ENCODE assay signal across 1 cellular context in the genomic region with DNA sequence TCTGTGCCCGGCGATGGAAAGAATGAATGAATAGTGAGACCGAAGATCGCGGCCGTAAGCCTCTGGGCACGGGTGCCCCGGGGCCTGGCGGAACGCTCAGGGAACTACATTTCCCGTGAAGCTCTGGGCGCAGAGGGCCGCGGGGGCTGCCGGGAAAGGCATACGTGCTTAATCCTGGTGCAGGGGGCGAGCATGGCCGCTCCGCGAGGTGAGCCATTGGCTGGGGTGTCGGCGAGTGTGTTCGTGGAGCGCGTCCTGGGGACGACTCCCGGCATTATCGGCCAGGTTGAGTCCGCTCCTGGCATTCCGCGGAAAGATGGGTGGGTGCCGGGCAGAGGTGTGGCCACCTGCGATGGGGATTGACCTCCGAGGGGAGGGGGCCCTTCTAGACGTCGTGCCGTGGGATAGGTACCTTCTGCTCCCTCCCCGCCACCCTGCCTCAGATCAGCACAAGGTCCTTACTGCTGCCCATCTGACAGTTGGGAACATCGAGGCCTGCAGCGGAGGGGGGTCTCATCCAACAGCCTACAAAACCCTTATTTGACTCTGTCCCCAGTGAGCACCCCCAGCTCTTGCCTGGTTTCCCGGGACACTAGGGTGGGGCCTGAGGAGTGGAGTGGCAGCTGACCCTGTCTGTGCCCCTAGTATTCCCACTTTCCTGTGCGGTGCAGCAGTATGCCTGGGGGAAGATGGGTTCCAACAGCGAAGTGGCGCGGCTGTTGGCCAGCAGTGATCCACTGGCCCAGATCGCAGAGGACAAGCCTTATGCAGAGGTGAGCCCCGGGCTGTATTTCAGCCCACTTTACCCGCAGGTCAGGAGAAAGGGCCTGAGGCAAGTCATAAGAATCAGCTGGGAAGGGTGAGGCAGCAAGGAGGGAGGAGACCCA.
TF ChIP-seq lines count a peak whose summit lies in the region.

TSS of gene MPI (plus strand) at position 161 of the 887 bp plus-strand sequence. CDS start at position 193, 32 bp downstream.

TF ChIP-seq in GM12878, 131 proteins besides CTCF, POLR2A, EP300 and RAD21 (continued from another document and continues in another):
- TF ChIP-seq, protein P1, sequence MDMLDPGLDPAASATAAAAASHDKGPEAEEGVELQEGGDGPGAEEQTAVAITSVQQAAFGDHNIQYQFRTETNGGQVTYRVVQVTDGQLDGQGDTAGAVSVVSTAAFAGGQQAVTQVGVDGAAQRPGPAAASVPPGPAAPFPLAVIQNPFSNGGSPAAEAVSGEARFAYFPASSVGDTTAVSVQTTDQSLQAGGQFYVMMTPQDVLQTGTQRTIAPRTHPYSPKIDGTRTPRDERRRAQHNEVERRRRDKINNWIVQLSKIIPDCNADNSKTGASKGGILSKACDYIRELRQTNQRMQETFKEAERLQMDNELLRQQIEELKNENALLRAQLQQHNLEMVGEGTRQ (IDR thresholded peaks at IDR 0.05; ENCODE audit: borderline replicate concordance, low read depth, low read length): no peak
- TF ChIP-seq ATF7 (IDR thresholded peaks at IDR 0.05; ENCODE audit: low read depth): peak; percentile 39; the same call in 1 of the 2 replicates
- no peak for TF ChIP-seq TCF7 (IDR thresholded peaks at IDR 0.05; ENCODE audit: borderline replicate concordance)
- TF ChIP-seq SIX5 (IDR thresholded peaks at IDR 0.05; ENCODE audit: low read depth, low read length, severe bottlenecking): peak; percentile 96
- peak; percentile 71 for TF ChIP-seq CBFB (IDR thresholded peaks at IDR 0.05; ENCODE audit: low read depth)
- no peak for TF ChIP-seq NFYA (IDR thresholded peaks at IDR 0.05; ENCODE audit: borderline replicate concordance, low read depth, low read length)
- TF ChIP-seq ZNF207 (IDR thresholded peaks at IDR 0.05; ENCODE audit: borderline replicate concordance): peak; percentile 20; the same call in 1 of the 2 replicates
- TF ChIP-seq, protein P2, sequence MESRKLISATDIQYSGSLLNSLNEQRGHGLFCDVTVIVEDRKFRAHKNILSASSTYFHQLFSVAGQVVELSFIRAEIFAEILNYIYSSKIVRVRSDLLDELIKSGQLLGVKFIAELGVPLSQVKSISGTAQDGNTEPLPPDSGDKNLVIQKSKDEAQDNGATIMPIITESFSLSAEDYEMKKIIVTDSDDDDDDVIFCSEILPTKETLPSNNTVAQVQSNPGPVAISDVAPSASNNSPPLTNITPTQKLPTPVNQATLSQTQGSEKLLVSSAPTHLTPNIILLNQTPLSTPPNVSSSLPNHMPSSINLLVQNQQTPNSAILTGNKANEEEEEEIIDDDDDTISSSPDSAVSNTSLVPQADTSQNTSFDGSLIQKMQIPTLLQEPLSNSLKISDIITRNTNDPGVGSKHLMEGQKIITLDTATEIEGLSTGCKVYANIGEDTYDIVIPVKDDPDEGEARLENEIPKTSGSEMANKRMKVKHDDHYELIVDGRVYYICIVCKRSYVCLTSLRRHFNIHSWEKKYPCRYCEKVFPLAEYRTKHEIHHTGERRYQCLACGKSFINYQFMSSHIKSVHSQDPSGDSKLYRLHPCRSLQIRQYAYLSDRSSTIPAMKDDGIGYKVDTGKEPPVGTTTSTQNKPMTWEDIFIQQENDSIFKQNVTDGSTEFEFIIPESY (IDR thresholded peaks at IDR 0.05): no peak
- 0 out of 2 replicates have a peak, but pooled peaks have one; percentile 46 for TF ChIP-seq TBL1XR1 (IDR thresholded peaks at IDR 0.05; ENCODE audit: low read depth, low read length)
- TF ChIP-seq FOS (IDR thresholded peaks at IDR 0.05; ENCODE audit: borderline replicate concordance, extremely low read depth, insufficient read length): no peak
- TF ChIP-seq MEF2B (IDR thresholded peaks at IDR 0.05; ENCODE audit: partially characterized antibody, poor library complexity, severe bottlenecking): peak; percentile 23
- peak; percentile 91 for TF ChIP-seq SIN3A (IDR thresholded peaks at IDR 0.05; ENCODE audit: low read depth, low read length)
- no peak for TF ChIP-seq STAT3 (IDR thresholded peaks at IDR 0.05; ENCODE audit: low read depth, low read length)
- 0 out of 2 replicates have a peak, but pooled peaks have one; percentile 39 for TF ChIP-seq DPF2 (IDR thresholded peaks at IDR 0.05)
- no peak for TF ChIP-seq JUNB (IDR thresholded peaks at IDR 0.05)
- peak; percentile 42; the same call in 1 of the 2 replicates for TF ChIP-seq PAX5 (IDR thresholded peaks at IDR 0.05; ENCODE audit: borderline replicate concordance, low read depth, low read length)
- peak; percentile 66; the same call in 1 of the 2 replicates for TF ChIP-seq CHD2 (IDR thresholded peaks at IDR 0.05; ENCODE audit: borderline replicate concordance, low read depth, low read length)
- TF ChIP-seq SMAD5 (IDR thresholded peaks at IDR 0.05; ENCODE audit: low read depth): peak; percentile 33; the same call in 1 of the 2 replicates
- peak; percentile 57; the same call in 1 of the 2 replicates for TF ChIP-seq ELK1 (IDR thresholded peaks at IDR 0.05; ENCODE audit: low read depth, low read length)
- no peak for TF ChIP-seq RBBP5 (conservative IDR thresholded peaks at IDR 0.05)
- TF ChIP-seq HDAC6 (IDR thresholded peaks at IDR 0.05; ENCODE audit: unreplicated experiment): no peak
- no peak for TF ChIP-seq ZNF592 (IDR thresholded peaks at IDR 0.05)
- TF ChIP-seq, protein P3, sequence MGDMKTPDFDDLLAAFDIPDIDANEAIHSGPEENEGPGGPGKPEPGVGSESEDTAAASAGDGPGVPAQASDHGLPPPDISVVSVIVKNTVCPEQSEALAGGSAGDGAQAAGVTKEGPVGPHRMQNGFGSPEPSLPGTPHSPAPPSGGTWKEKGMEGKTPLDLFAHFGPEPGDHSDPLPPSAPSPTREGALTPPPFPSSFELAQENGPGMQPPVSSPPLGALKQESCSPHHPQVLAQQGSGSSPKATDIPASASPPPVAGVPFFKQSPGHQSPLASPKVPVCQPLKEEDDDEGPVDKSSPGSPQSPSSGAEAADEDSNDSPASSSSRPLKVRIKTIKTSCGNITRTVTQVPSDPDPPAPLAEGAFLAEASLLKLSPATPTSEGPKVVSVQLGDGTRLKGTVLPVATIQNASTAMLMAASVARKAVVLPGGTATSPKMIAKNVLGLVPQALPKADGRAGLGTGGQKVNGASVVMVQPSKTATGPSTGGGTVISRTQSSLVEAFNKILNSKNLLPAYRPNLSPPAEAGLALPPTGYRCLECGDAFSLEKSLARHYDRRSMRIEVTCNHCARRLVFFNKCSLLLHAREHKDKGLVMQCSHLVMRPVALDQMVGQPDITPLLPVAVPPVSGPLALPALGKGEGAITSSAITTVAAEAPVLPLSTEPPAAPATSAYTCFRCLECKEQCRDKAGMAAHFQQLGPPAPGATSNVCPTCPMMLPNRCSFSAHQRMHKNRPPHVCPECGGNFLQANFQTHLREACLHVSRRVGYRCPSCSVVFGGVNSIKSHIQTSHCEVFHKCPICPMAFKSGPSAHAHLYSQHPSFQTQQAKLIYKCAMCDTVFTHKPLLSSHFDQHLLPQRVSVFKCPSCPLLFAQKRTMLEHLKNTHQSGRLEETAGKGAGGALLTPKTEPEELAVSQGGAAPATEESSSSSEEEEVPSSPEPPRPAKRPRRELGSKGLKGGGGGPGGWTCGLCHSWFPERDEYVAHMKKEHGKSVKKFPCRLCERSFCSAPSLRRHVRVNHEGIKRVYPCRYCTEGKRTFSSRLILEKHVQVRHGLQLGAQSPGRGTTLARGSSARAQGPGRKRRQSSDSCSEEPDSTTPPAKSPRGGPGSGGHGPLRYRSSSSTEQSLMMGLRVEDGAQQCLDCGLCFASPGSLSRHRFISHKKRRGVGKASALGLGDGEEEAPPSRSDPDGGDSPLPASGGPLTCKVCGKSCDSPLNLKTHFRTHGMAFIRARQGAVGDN (IDR thresholded peaks at IDR 0.05): peak; percentile 88; the same call in 1 of the 2 replicates
- TF ChIP-seq ETV6 (conservative IDR thresholded peaks at IDR 0.05 in 1 of 2, IDR thresholded peaks at IDR 0.05 in 1 of 2; ENCODE audit: borderline replicate concordance in 1 of 2, low read depth in 1 of 2): no peak
- peak; percentile 37 to 80; a peak in 3 of 4 replicates for TF ChIP-seq BHLHE40 (IDR thresholded peaks at IDR 0.05; ENCODE audit: borderline replicate concordance in 1 of 2, low read depth in 2 of 2, low read length in 1 of 2)
- peak; percentile 46; the same call in 1 of the 2 replicates for TF ChIP-seq RFX5 (IDR thresholded peaks at IDR 0.05; ENCODE audit: low read depth, low read length)
- peak; percentile 97 for TF ChIP-seq YY1 (IDR thresholded peaks at IDR 0.05; ENCODE audit: low read depth, low read length)
- TF ChIP-seq SMARCA5 (IDR thresholded peaks at IDR 0.05): no peak
- TF ChIP-seq FOXK2 (IDR thresholded peaks at IDR 0.05): no peak
- 0 out of 2 replicates have a peak, but pooled peaks have one; percentile 31 for TF ChIP-seq NR2F1 (conservative IDR thresholded peaks at IDR 0.05)
- 0 out of 2 replicates have a peak, but pooled peaks have one; percentile 57 for TF ChIP-seq TCF3 (IDR thresholded peaks at IDR 0.05; ENCODE audit: borderline replicate concordance, insufficient read depth, low read depth, low read length)
- peak; percentile 90 for TF ChIP-seq POLR2AphosphoS5 (IDR thresholded peaks at IDR 0.05; ENCODE audit: low read length)
- 0 out of 2 replicates have a peak, but pooled peaks have one; percentile 65 for TF ChIP-seq TARDBP (IDR thresholded peaks at IDR 0.05; ENCODE audit: borderline replicate concordance)
- no peak; the same call in 1 of the 2 replicates for TF ChIP-seq ZBTB40 (IDR thresholded peaks at IDR 0.05; ENCODE audit: borderline replicate concordance)
- no peak for TF ChIP-seq USF1 (IDR thresholded peaks at IDR 0.05; ENCODE audit: borderline replicate concordance, extremely low read length, insufficient read depth, low read depth, low read length)
- TF ChIP-seq CHD1 (IDR thresholded peaks at IDR 0.05; ENCODE audit: low read depth, low read length): no peak
- 0 out of 2 replicates have a peak, but pooled peaks have one; percentile 36 for TF ChIP-seq RCOR1 (conservative IDR thresholded peaks at IDR 0.05; ENCODE audit: low read depth, low read length)
- TF ChIP-seq ZNF622 (IDR thresholded peaks at IDR 0.05): no peak
